In genomic region chr1:244442850-244443249, GRCh38 we compare ENCODE assay signal across 23 cellular contexts.
"Had no signal": no experiment of that assay in that cellular context is flagged by ENCODE, and none has a peak within 500 bp of the region (broad histone marks: within the 10 kb centered on the region; RNA-seq: fewer than 3 reads in every experiment).

No MANE protein-coding gene starts in this region.

- H3K9me3 ChIP-seq: breast epithelium, colonic mucosa, lower lobe of right lung, mucosa of descending colon, right lobe of liver, thyroid gland had no signal

- H3K27ac ChIP-seq: breast epithelium, colonic mucosa, lower lobe of right lung, right lobe of liver, skin epidermis, thyroid gland, WERI-Rb-1 had no signal

- H3K36me3 Mint-ChIP-seq: naive B cell had no signal

- H3K36me3 ChIP-seq: breast epithelium, colonic mucosa, lower lobe of right lung, right lobe of liver, thyroid gland, WERI-Rb-1 had no signal

- H3K27me3 ChIP-seq: breast epithelium, colonic mucosa, right lobe of liver, thyroid gland had no signal

- H3K4me3 Mint-ChIP-seq: activated CD4-positive, alpha-beta T cell treated with anti-CD3 and anti-CD28 coated beads, Interleukin-2, amount 10 ng/mL, durations not matched to agents 7 days and 5 days; activated CD8-positive, alpha-beta memory T cell treated with anti-CD3 and anti-CD28 coated beads, Interleukin-2, amount 10 ng/mL, durations not matched to agents 7 days and 5 days; activated CD8-positive, alpha-beta T cell treated with anti-CD3 and anti-CD28 coated beads for 36 hours; central memory CD8-positive, alpha-beta T cell; endodermal cell; naive B cell; stimulated activated memory B cell treated with anti-CD40 and anti-IgM and Interleukin-4, amounts not matched to agents 10 μg/mL and 1 μg/mL and 100 μg/mL, for 72 hours; T-helper 2 cell treated with Interferon-gamma antibody and Interleukin-4, amounts not matched to agents 5 μg/mL and 100 μg/mL, for 36 hours had no signal

- ATAC-seq: activated CD8-positive, alpha-beta memory T cell treated with anti-CD3 and anti-CD28 coated beads, Interleukin-2, amount 10 ng/mL, durations not matched to agents 7 days and 5 days; activated CD8-positive, alpha-beta T cell treated with anti-CD3 and anti-CD28 coated beads for 36 hours; activated naive CD4-positive, alpha-beta T cell treated with anti-CD3 and anti-CD28 coated beads, Interleukin-2, amount 50 U/mL, for 72 hours; left lobe of liver; lower lobe of right lung; mucosa of descending colon; right lobe of liver; stimulated activated memory B cell treated with anti-CD40 and anti-IgM and Interleukin-4, amounts not matched to agents 10 μg/mL and 1 μg/mL and 100 μg/mL, for 72 hours had no signal

- H3K27ac Mint-ChIP-seq: activated CD4-positive, alpha-beta T cell treated with anti-CD3 and anti-CD28 coated beads, Interleukin-2, amount 10 ng/mL, durations not matched to agents 7 days and 5 days; activated CD8-positive, alpha-beta memory T cell treated with anti-CD3 and anti-CD28 coated beads, Interleukin-2, amount 10 ng/mL, durations not matched to agents 7 days and 5 days; activated CD8-positive, alpha-beta T cell treated with anti-CD3 and anti-CD28 coated beads for 36 hours; activated naive CD4-positive, alpha-beta T cell treated with anti-CD3 and anti-CD28 coated beads, Interleukin-2, amount 50 U/mL, for 72 hours; endodermal cell; naive B cell; stimulated activated memory B cell treated with anti-CD40 and anti-IgM and Interleukin-4, amounts not matched to agents 10 μg/mL and 1 μg/mL and 100 μg/mL, for 72 hours; T-helper 2 cell treated with Interferon-gamma antibody and Interleukin-4, amounts not matched to agents 5 μg/mL and 100 μg/mL, for 36 hours had no signal

- H3K4me3 ChIP-seq: breast epithelium, colonic mucosa, lower lobe of right lung, mucosa of descending colon, right lobe of liver, skin epidermis, thyroid gland had no signal

- H3K27me3 Mint-ChIP-seq: activated CD4-positive, alpha-beta T cell treated with anti-CD3 and anti-CD28 coated beads, Interleukin-2, amount 10 ng/mL, durations not matched to agents 7 days and 5 days; activated CD8-positive, alpha-beta memory T cell treated with anti-CD3 and anti-CD28 coated beads, Interleukin-2, amount 10 ng/mL, durations not matched to agents 7 days and 5 days; activated CD8-positive, alpha-beta T cell treated with anti-CD3 and anti-CD28 coated beads for 36 hours; central memory CD8-positive, alpha-beta T cell; naive B cell; stimulated activated memory B cell treated with anti-CD40 and anti-IgM and Interleukin-4, amounts not matched to agents 10 μg/mL and 1 μg/mL and 100 μg/mL, for 72 hours had no signal

- DNase-seq: activated CD4-positive, alpha-beta T cell treated with anti-CD3 and anti-CD28 coated beads, Interleukin-2, amount 10 ng/mL, durations not matched to agents 7 days and 5 days; activated CD4-positive, CD25-positive, alpha-beta regulatory T cell treated with anti-CD3 and anti-CD28 coated beads, Interleukin-2, amount 50 U/mL, for 72 hours; activated CD8-positive, alpha-beta memory T cell treated with anti-CD3 and anti-CD28 coated beads, Interleukin-2, amount 10 ng/mL, durations not matched to agents 7 days and 5 days; activated CD8-positive, alpha-beta T cell treated with anti-CD3 and anti-CD28 coated beads for 36 hours; activated T-cell treated with anti-CD3 and anti-CD28 coated beads for 4 hours; colonic mucosa; endodermal cell; lower lobe of right lung; mesendoderm; mucosa of descending colon; naive B cell; occipital lobe; right lobe of liver; stimulated activated CD4-positive, alpha-beta T cell treated with anti-CD3 and anti-CD28 coated beads, Interleukin-1b, Interleukin-23, amount 100 ng/mL, for 48 hours; thyroid gland; WERI-Rb-1 had no signal

- H3K9me3 Mint-ChIP-seq: activated CD4-positive, alpha-beta T cell treated with anti-CD3 and anti-CD28 coated beads, Interleukin-2, amount 10 ng/mL, durations not matched to agents 7 days and 5 days; activated CD8-positive, alpha-beta T cell treated with anti-CD3 and anti-CD28 coated beads for 36 hours; activated naive CD4-positive, alpha-beta T cell treated with anti-CD3 and anti-CD28 coated beads, Interleukin-2, amount 50 U/mL, for 72 hours; central memory CD8-positive, alpha-beta T cell; naive B cell; stimulated activated memory B cell treated with anti-CD40 and anti-IgM and Interleukin-4, amounts not matched to agents 10 μg/mL and 1 μg/mL and 100 μg/mL, for 72 hours; T-helper 2 cell treated with Interferon-gamma antibody and Interleukin-4, amounts not matched to agents 5 μg/mL and 100 μg/mL, for 36 hours had no signal

- H3K4me1 ChIP-seq: colonic mucosa, right lobe of liver had no signal
